Comparison of ENCODE assay signal across 10 cellular contexts in genomic region chr2:96204836-96205235, GRCh38. TPM values are rescaled to one million over a fixed set of nuclear protein-coding genes. Genes with fewer than 3 reads are reported as not detected.
DNase-seq lines count a peak whose midpoint lies in the region; ATAC-seq, FAIRE-seq and TF ChIP-seq lines count a peak whose summit lies in the region.
"Had no signal": no experiment of that assay in that cellular context is flagged by ENCODE, and none has a peak within 500 bp of the region (broad histone marks: within the 10 kb centered on the region; RNA-seq: fewer than 3 reads in every experiment).

No MANE protein-coding gene starts in this region.

- no TSS peak for BruUV-seq in mammary epithelial cell (replicated peaks; lab: Mats Ljungman, UMichigan)

- peak overlapping the region; percentile 43 for H3K9ac ChIP-seq in mammary epithelial cell (ENCODE audit: insufficient read depth, low read length)

- no peak for FAIRE-seq in A549 (lab: Jason Lieb, UNC)
- FAIRE-seq: D721Med had no signal

- ATAC-seq in A549 (no peak), esophagus mucosa (no peak), HG03571 (IDR thresholded peaks at IDR 0.05; ENCODE audit: unreplicated experiment) (no peak), GM19467 (IDR thresholded peaks at IDR 0.05; ENCODE audit: unreplicated experiment) (no peak)
- no peak for ATAC-seq in naive thymus-derived CD8-positive, alpha-beta T cell

- no peak for TF ChIP-seq EP300 in A549 (IDR thresholded peaks at IDR 0.05)

- peaks cover 16% of the 10 kb centered on the region for H4K20me1 ChIP-seq in mammary epithelial cell (ENCODE audit: insufficient read depth, low read length)

- no peak for TF ChIP-seq POLR2A in A549 (IDR thresholded peaks at IDR 0.05; ENCODE audit: low read length)

- H3K36me3 ChIP-seq in mammary epithelial cell (ENCODE audit: insufficient read depth, low read length): peaks cover 4% of the 10 kb centered on the region
- H3K36me3 ChIP-seq: uterus had no signal

- dilution Hi-C loops in mammary epithelial cell (cut with HindIII; ENCODE audit: low sequenced_read_pairs): no loop called here

- peaks cover 7% of the 10 kb centered on the region for H3K36me3 Mint-ChIP-seq in IgD-negative memory B cell
- H3K36me3 Mint-ChIP-seq in naive thymus-derived CD8-positive, alpha-beta T cell: peaks cover 0 to 22% (median 2%) of the 10 kb centered on the region in 3 donors

- H3K4me2 ChIP-seq in A549: peak overlapping the region; percentile 89
- peak overlapping the region; percentile 68 for H3K4me2 ChIP-seq in mammary epithelial cell (ENCODE audit: insufficient read depth, low read depth, low read length)

- DNase-seq in A549 (ENCODE audit: low read depth in 1 of 2, low spot score in 1 of 2): no peak
- no peak for DNase-seq in mammary epithelial cell
- no peak for DNase-seq in naive thymus-derived CD8-positive, alpha-beta T cell
- DNase-seq in SIG-M5 (lab: John Stamatoyannopoulos, UW): no peak
- DNase-seq: uterus had no signal

- H3K79me2 ChIP-seq in mammary epithelial cell (ENCODE audit: insufficient read depth, low read length): peaks cover 96% of the 10 kb centered on the region

- in situ Hi-C loops in mammary epithelial cell (cut with MboI; ENCODE audit: low sequenced_read_pairs in 2 of 2): no loop called here

- 0 out of 3 replicates have a peak overlapping the region, but pooled peaks have one; percentile 6 for H3K4me3 ChIP-seq in A549
- peak overlapping the region; percentile 10 to 29 (median 15) for H3K4me3 ChIP-seq in mammary epithelial cell (replicated peaks in 1 of 3; ENCODE audit: insufficient read depth in 1 of 3, low read depth in 2 of 3, low read length in 3 of 3)

- POLR2A ChIA-PET in A549 (lab: Yijun Ruan, JAX): no interaction called here
- POLR2A ChIA-PET in naive thymus-derived CD8-positive, alpha-beta T cell (lab: Charles Lee): interaction anchor here (1.1 to 1.4 kb wide), 2 partner anchors 51 to 52 kb away, joined by 3 to 5 read pairs; no protein-coding TSS in a partner anchor

- H3K27ac ChIP-seq in A549 (peak overlapping the region; percentile 5 to 21; a peak in 4 of 6 replicates), mammary epithelial cell (ENCODE audit: insufficient read depth, low read depth, low read length) (peak overlapping the region; percentile 47)

- H3K9me3 Mint-ChIP-seq in IgD-negative memory B cell: no peaks in the 10 kb centered on the region
- H3K9me3 Mint-ChIP-seq in naive thymus-derived CD8-positive, alpha-beta T cell: no peaks in the 10 kb centered on the region

- peak overlapping the region; percentile 91 to 97 (median 94) for H3K27ac Mint-ChIP-seq in IgD-negative memory B cell
- peak overlapping the region in 8 of 10 donors; percentile 9 to 90 (median 46) for H3K27ac Mint-ChIP-seq in naive thymus-derived CD8-positive, alpha-beta T cell

- H3K9me3 ChIP-seq in A549: no peaks in the 10 kb centered on the region
- no peaks in the 10 kb centered on the region for H3K9me3 ChIP-seq in mammary epithelial cell (replicated peaks; ENCODE audit: insufficient read depth, low read length)
- H3K9me3 ChIP-seq: uterus had no signal

- H3K4me1 ChIP-seq in A549: peaks cover 67% of the 10 kb centered on the region
- peaks cover 49% of the 10 kb centered on the region for H3K4me1 ChIP-seq in mammary epithelial cell (ENCODE audit: insufficient read depth, low read length)

- CTCF ChIA-PET in A549 (lab: Yijun Ruan, JAX): interaction anchor here (0.6 to 2.1 kb wide), 3 partner anchors 26 to 1038 kb away, joined by 3 to 8 read pairs (median 4); no protein-coding TSS in a partner anchor
- CTCF ChIA-PET in mammary epithelial cell (lab: Charles Lee; ENCODE audit: low non-redundant PET): interaction anchor here (0.9 kb wide), 1 partner anchor 103 kb away, joined by 4 read pairs; no protein-coding TSS in a partner anchor

- TF ChIP-seq RAD21 in A549 (conservative IDR thresholded peaks at IDR 0.05 in 1 of 2, IDR thresholded peaks at IDR 0.05 in 1 of 2): no peak

- no peak overlapping the region for H2AFZ ChIP-seq in mammary epithelial cell (ENCODE audit: low read depth, low read length)

- peaks cover 58 to 69% (median 69%) of the 10 kb centered on the region in 3 donors for H3K4me1 Mint-ChIP-seq in IgD-negative memory B cell
- H3K4me1 Mint-ChIP-seq in naive thymus-derived CD8-positive, alpha-beta T cell: peaks cover 32 to 85% (median 80%) of the 10 kb centered on the region in 4 donors

- H3K27me3 Mint-ChIP-seq in IgD-negative memory B cell: no peaks in the 10 kb centered on the region
- no peaks in the 10 kb centered on the region for H3K27me3 Mint-ChIP-seq in naive thymus-derived CD8-positive, alpha-beta T cell

- 44% methylated on average over 2 of the region's 2 CpGs for WGBS in A549 (ENCODE audit: missing lambda C conversion rate)
- WGBS in mammary epithelial cell (ENCODE audit: low coverage, missing lambda C conversion rate): 3% methylated on average over 2 of the region's 2 CpGs

- TF ChIP-seq CTCF in A549 (IDR thresholded peaks at IDR 0.05) (no peak), mammary epithelial cell (conservative IDR thresholded peaks at IDR 0.05 in 1 of 2, IDR thresholded peaks at IDR 0.05 in 1 of 2; ENCODE audit: extremely low read depth in 1 of 2, insufficient read depth in 1 of 2, low read depth in 1 of 2, low read length in 2 of 2) (no peak)

- H3K4me3 Mint-ChIP-seq in IgD-negative memory B cell: peak overlapping the region; percentile 62 to 95 (median 82)
- H3K4me3 Mint-ChIP-seq in naive thymus-derived CD8-positive, alpha-beta T cell: peak overlapping the region; percentile 40 to 87 (median 73)

- no peaks in the 10 kb centered on the region for H3K27me3 ChIP-seq in mammary epithelial cell (ENCODE audit: insufficient read depth, low read length)
- H3K27me3 ChIP-seq: uterus had no signal

- intact Hi-C loops in mammary epithelial cell (cut with micrococcal nuclease): loop anchor here (5.0 kb wide), 1 partner anchor 37 kb away; no protein-coding TSS in a partner anchor

TF ChIP-seq in A549, 52 proteins besides CTCF, POLR2A, EP300 and RAD21:
- TF ChIP-seq EHF (CRISPR knock-in tag; IDR thresholded peaks at IDR 0.05): no peak
- TF ChIP-seq HOXB5 (CRISPR knock-in tag; IDR thresholded peaks at IDR 0.05): no peak
- TF ChIP-seq TP53 (CRISPR knock-in tag; IDR thresholded peaks at IDR 0.05): no peak
- TF ChIP-seq ZC3H11A (IDR thresholded peaks at IDR 0.05): no peak
- no peak for TF ChIP-seq POLR2AphosphoS2 (conservative IDR thresholded peaks at IDR 0.05; ENCODE audit: low read length)
- TF ChIP-seq HOXB13 (CRISPR knock-in tag; IDR thresholded peaks at IDR 0.05; ENCODE audit: low read depth): no peak
- TF ChIP-seq, protein P1, sequence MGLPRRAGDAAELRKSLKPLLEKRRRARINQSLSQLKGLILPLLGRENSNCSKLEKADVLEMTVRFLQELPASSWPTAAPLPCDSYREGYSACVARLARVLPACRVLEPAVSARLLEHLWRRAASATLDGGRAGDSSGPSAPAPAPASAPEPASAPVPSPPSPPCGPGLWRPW (IDR thresholded peaks at IDR 0.05): no peak
- no peak for TF ChIP-seq JUN (IDR thresholded peaks at IDR 0.05)
- no peak for TF ChIP-seq SREBF2 (IDR thresholded peaks at IDR 0.05)
- TF ChIP-seq, protein P2, sequence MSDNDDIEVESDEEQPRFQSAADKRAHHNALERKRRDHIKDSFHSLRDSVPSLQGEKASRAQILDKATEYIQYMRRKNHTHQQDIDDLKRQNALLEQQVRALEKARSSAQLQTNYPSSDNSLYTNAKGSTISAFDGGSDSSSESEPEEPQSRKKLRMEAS (IDR thresholded peaks at IDR 0.05): no peak
- TF ChIP-seq PHF8 (IDR thresholded peaks at IDR 0.05; ENCODE audit: borderline replicate concordance, low read depth): no peak
- TF ChIP-seq MAFK (IDR thresholded peaks at IDR 0.05; ENCODE audit: partially characterized antibody): no peak

RNA-seq across cellular contexts. Expression of gene STARD7, which starts 3.8 kb away (rescaled TPM):
- 119 and 136 TPM in 2 replicates for polyA plus RNA-seq in A549 (2011; rRNA removed)
- polyA plus RNA-seq in A549 (2012; cell fraction: cytosol; rRNA removed): 51.8 and 60.3 TPM in 2 replicates
- polyA plus RNA-seq in A549 (2012; cell fraction: nucleus; rRNA removed): 43.9 and 46.2 TPM in 2 replicates
- polyA plus RNA-seq in A549 (2017; fragmentation: RNase III; extraction: RNeasy Plus Mini Kit Qiagen cat#74134 plus additional on column Dnase treatment): 97.1 to 101 TPM (median 99.7 TPM) in 3 replicates
- 68.5 and 77.4 TPM in 2 replicates for polyA minus RNA-seq in A549 (2011; rRNA and poly(A)+ RNA removed)
- polyA plus RNA-seq in IgD-negative memory B cell: 193 TPM
- total RNA-seq in mammary epithelial cell: 100 to 1,000 TPM in 1 of 2 donors, 10 to 100 TPM in 1; 96.7 to 241 TPM
- 65.8 TPM for polyA plus RNA-seq in mammary epithelial cell
- polyA minus RNA-seq in mammary epithelial cell: 90.8 TPM
- total RNA-seq in naive thymus-derived CD8-positive, alpha-beta T cell: 10 to 100 TPM; 87.5 to 99.3 TPM
- 100 to 1,000 TPM; 114 to 143 (median 137) TPM for polyA plus RNA-seq in naive thymus-derived CD8-positive, alpha-beta T cell
- total RNA-seq in esophagus mucosa: 66.1 TPM

RNA-seq across cellular contexts. Expression of gene DUSP2, which starts 59.6 kb away (rescaled TPM):
- polyA plus RNA-seq in A549 (2011; rRNA removed): 0.27 and 0.45 TPM in 2 replicates
- polyA plus RNA-seq in A549 (2012; cell fraction: cytosol; rRNA removed): 1.2 and 1.6 TPM in 2 replicates
- 1.7 and 3.9 TPM in 2 replicates for polyA plus RNA-seq in A549 (2012; cell fraction: nucleus; rRNA removed)
- polyA plus RNA-seq in A549 (2017; fragmentation: RNase III; extraction: RNeasy Plus Mini Kit Qiagen cat#74134 plus additional on column Dnase treatment): 0.22 to 0.26 TPM (median 0.22 TPM) in 3 replicates
- 0.39 and 0.58 TPM in 2 replicates for polyA minus RNA-seq in A549 (2011; rRNA and poly(A)+ RNA removed)
- polyA plus RNA-seq in IgD-negative memory B cell: 55.6 TPM
- total RNA-seq in mammary epithelial cell: 10 to 100 TPM in 1 of 2 donors, 1 to 10 TPM in 1; 2.0 to 22.0 TPM
- polyA plus RNA-seq in mammary epithelial cell: 3.1 TPM
- 11.6 TPM for polyA minus RNA-seq in mammary epithelial cell
- 10 to 100 TPM; 31.5 to 36.5 TPM for total RNA-seq in naive thymus-derived CD8-positive, alpha-beta T cell
- 100 to 1,000 TPM in 1 of 3 donors, 10 to 100 TPM in 2; 24.3 to 459 (median 60.7) TPM for polyA plus RNA-seq in naive thymus-derived CD8-positive, alpha-beta T cell
- 1.8 TPM for total RNA-seq in esophagus mucosa
